In genomic region chr3:23036728-23037127, GRCh38 we compare ENCODE assay signal across 10 cellular contexts.
DNase-seq lines count a peak whose midpoint lies in the region; ATAC-seq and TF ChIP-seq lines count a peak whose summit lies in the region.
"Had no signal": no experiment of that assay in that cellular context is flagged by ENCODE, and none has a peak within 500 bp of the region (broad histone marks: within the 10 kb centered on the region; RNA-seq: fewer than 3 reads in every experiment).

No MANE protein-coding gene starts in this region.

- ATAC-seq in GM18870 (IDR thresholded peaks at IDR 0.05; ENCODE audit: unreplicated experiment) (peak; percentile 96), HG02759 (IDR thresholded peaks at IDR 0.05; ENCODE audit: unreplicated experiment) (peak; percentile 71), thoracic aorta (ENCODE audit: insufficient number of reproducible peaks, low FRiP score, low read depth) (no peak), HG03196 (IDR thresholded peaks at IDR 0.05; ENCODE audit: unreplicated experiment) (no peak)

- H3K36me3 ChIP-seq in thoracic aorta (no peaks in the 10 kb centered on the region), left ventricle myocardium inferior (no peaks in the 10 kb centered on the region)

- intact Hi-C loops in left ventricle myocardium inferior (cut with micrococcal nuclease) = no loop called here

- H3K4me1 ChIP-seq in thoracic aorta (ENCODE audit: control insufficient read depth in 1 of 2, low read depth in 2 of 2) (peaks cover 11 to 35% of the 10 kb centered on the region in 2 donors), left ventricle myocardium inferior (peaks cover 27% of the 10 kb centered on the region)

- H3K27ac ChIP-seq in thoracic aorta = no peak overlapping the region
- H3K27ac ChIP-seq in left ventricle myocardium inferior (replicated peaks) = no peak overlapping the region
- H3K27ac ChIP-seq: KMS-11 had no signal

- no peaks in the 10 kb centered on the region for H3K27me3 ChIP-seq in thoracic aorta (replicated peaks; ENCODE audit: insufficient read depth)
- H3K27me3 ChIP-seq in left ventricle myocardium inferior (ENCODE audit: low read depth) = peaks cover 3% of the 10 kb centered on the region

- no peak for TF ChIP-seq CTCF in thoracic aorta (IDR thresholded peaks at IDR 0.05)
- TF ChIP-seq CTCF in left ventricle myocardium inferior (IDR thresholded peaks at IDR 0.05; ENCODE audit: borderline replicate concordance) = no peak

- DNase-seq in LHCN-M2 (ENCODE audit: low read depth) (peak; percentile 33), thoracic aorta (ENCODE audit: low spot score) (no peak), kidney glomerular epithelial cell (lab: John Stamatoyannopoulos, UW) (no peak), left ventricle myocardium inferior (no peak)
- DNase-seq: activated T-cell treated with anti-CD3 and anti-CD28 coated beads, Interleukin-2, amount 50 U/mL, for 48 hours; SHP77 treated with DMSO at 0.1 percent for 48 hours had no signal

- peak overlapping the region; percentile 10 for H3K4me3 ChIP-seq in thoracic aorta
- no peak overlapping the region for H3K4me3 ChIP-seq in left ventricle myocardium inferior

- no peaks in the 10 kb centered on the region for H3K9me3 ChIP-seq in thoracic aorta
- H3K9me3 ChIP-seq in left ventricle myocardium inferior (replicated peaks) = peaks cover 15% of the 10 kb centered on the region

Comparison
In these comparisons a context has a peak if more than half of its experiments do, and no peak if none do; other contexts are left out.
1. ATAC-seq: peak in GM18870 (single experiment) and HG02759 (single experiment); none in thoracic aorta (single experiment) and HG03196 (single experiment).